ENCODE assay signal across 8 cellular contexts in the genomic region with DNA sequence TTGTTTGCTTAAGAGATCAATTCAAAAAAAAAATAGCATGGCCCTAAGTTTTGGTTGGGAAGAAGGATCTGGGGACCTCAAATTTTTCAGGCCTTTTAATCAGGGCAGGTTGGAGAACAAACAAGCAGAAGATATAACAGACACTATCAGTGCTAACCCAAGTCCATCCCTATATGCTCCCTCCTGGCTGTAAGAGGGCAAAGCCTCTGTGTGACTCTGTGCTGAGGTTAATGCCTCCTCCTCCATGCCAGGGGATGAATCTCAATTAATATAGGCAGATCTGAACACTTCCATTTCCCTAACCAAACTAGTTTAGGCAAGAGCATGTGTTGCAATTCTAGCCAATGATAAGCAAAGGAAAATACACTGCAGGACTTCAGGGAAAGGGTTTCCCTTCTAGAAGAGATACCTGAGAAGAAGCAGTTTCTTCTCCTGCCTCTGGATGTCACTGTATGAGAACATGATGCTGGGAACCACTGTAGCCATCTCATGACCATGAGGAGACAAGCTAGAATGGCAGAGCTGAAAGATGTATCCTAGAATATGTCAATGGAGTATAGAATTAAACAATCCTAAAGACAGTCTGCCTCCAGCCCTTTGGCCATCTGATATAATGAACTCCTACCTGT.
DNase-seq lines count a peak whose midpoint lies in the region; ATAC-seq lines count a peak whose summit lies in the region.

No MANE protein-coding gene starts in this region.

- peaks cover 36% of the 10 kb centered on the region for H3K27me3 Mint-ChIP-seq in activated CD4-positive, alpha-beta T cell treated with anti-CD3 and anti-CD28 coated beads for 36 hours

- H3K36me3 Mint-ChIP-seq in activated CD4-positive, alpha-beta T cell treated with anti-CD3 and anti-CD28 coated beads for 36 hours (ENCODE audit: low read depth), result no peaks in the 10 kb centered on the region

- DNase-seq in NCI-H345 (lab: John Stamatoyannopoulos, UW) (peak; percentile 5), NCI-H345 treated with DMSO at 0.1 percent for 48 hours (lab: John Stamatoyannopoulos, UW; ENCODE audit: unreplicated experiment) (no peak), SW480 (ENCODE audit: low spot score) (peak; percentile 52), kidney glomerular epithelial cell (lab: John Stamatoyannopoulos, UW) (peak; percentile 25), NCI-H1417 treated with DMSO at 0.1 percent for 48 hours (lab: John Stamatoyannopoulos, UW) (no peak)
- no peak for DNase-seq in activated CD4-positive, alpha-beta T cell treated with anti-CD3 and anti-CD28 coated beads for 36 hours

- POLR2A ChIA-PET in activated CD4-positive, alpha-beta T cell treated with anti-CD3 and anti-CD28 coated beads for 36 hours (lab: Charles Lee), result no interaction called here

- peaks cover 2% of the 10 kb centered on the region for H3K9me3 Mint-ChIP-seq in activated CD4-positive, alpha-beta T cell treated with anti-CD3 and anti-CD28 coated beads for 36 hours (ENCODE audit: low read depth)

- intact Hi-C loops in activated CD4-positive, alpha-beta T cell treated with anti-CD3 and anti-CD28 coated beads for 36 hours (cut with DNase I, micrococcal nuclease), result no loop called here

- CTCF ChIA-PET in activated CD4-positive, alpha-beta T cell treated with anti-CD3 and anti-CD28 coated beads for 36 hours (lab: Charles Lee), result no interaction called here

- H3K4me3 Mint-ChIP-seq in activated CD4-positive, alpha-beta T cell treated with anti-CD3 and anti-CD28 coated beads for 36 hours, result no peak overlapping the region

- no peak overlapping the region for H3K27ac Mint-ChIP-seq in activated CD4-positive, alpha-beta T cell treated with anti-CD3 and anti-CD28 coated beads for 36 hours

- no peaks in the 10 kb centered on the region for H3K4me1 Mint-ChIP-seq in activated CD4-positive, alpha-beta T cell treated with anti-CD3 and anti-CD28 coated beads for 36 hours

- ATAC-seq in HG02678 (IDR thresholded peaks at IDR 0.05; ENCODE audit: unreplicated experiment), result peak; percentile 74
- no peak for ATAC-seq in GM18873 (IDR thresholded peaks at IDR 0.05; ENCODE audit: low FRiP score, unreplicated experiment)
- ATAC-seq in activated CD4-positive, alpha-beta T cell treated with anti-CD3 and anti-CD28 coated beads for 36 hours, result no peak

Comparison
In these comparisons a context has a peak if more than half of its experiments do, and no peak if none do; other contexts are left out.
1. DNase-seq: peak in NCI-H345 (single experiment), SW480 (single experiment) and kidney glomerular epithelial cell (single experiment); none in NCI-H345 treated with DMSO at 0.1 percent for 48 hours (single experiment), activated CD4-positive, alpha-beta T cell treated with anti-CD3 and anti-CD28 coated beads for 36 hours (single experiment) and NCI-H1417 treated with DMSO at 0.1 percent for 48 hours (single experiment).